In genomic region chr2:72576459-72576858, GRCh38 we compare ENCODE assay signal across 20 cellular contexts.
DNase-seq lines count a peak whose midpoint lies in the region; ATAC-seq and TF ChIP-seq lines count a peak whose summit lies in the region.
"Had no signal": no experiment of that assay in that cellular context is flagged by ENCODE, and none has a peak within 500 bp of the region (broad histone marks: within the 10 kb centered on the region; RNA-seq: fewer than 3 reads in every experiment).

No MANE protein-coding gene starts in this region.

- TF ChIP-seq RAD21 in SK-N-SH (IDR thresholded peaks at IDR 0.05; ENCODE audit: low read length) = no peak

- H3F3A ChIP-seq in SK-N-SH (replicated peaks; ENCODE audit: insufficient read depth) = peaks cover 11% of the 10 kb centered on the region

- H3K9me2 ChIP-seq in SK-N-SH = no peaks in the 10 kb centered on the region

- 96% methylated on average over 2 of the region's 2 CpGs for WGBS in SK-N-SH (ENCODE audit: low lambda C conversion rate)

- DNase-seq in SK-N-SH = no peak
- peak; percentile 19 for DNase-seq in dedifferentiated amniotic fluid mesenchymal stem cell (ENCODE audit: extremely low spot score)
- DNase-seq in osteoblast (ENCODE audit: insufficient read length, low spot score, missing footprints) = no peak
- no peak for DNase-seq in tibial artery
- DNase-seq in NCI-H1694 (lab: John Stamatoyannopoulos, UW) = no peak
- DNase-seq in NCI-H1417 (lab: John Stamatoyannopoulos, UW) = no peak
- DNase-seq: AML-193; Calu3; CD4-positive, CD25-positive, alpha-beta regulatory T cell; GOT3; NCI-H1417 treated with DMSO at 0.1 percent for 48 hours; NCI-H2029 treated with DMSO at 0.1 percent for 48 hours; NCI-H2171 treated with DMSO at 0.1 percent for 48 hours; NCI-H510A; NCI-H774; RPMI8226; SIG-M5 had no signal

- H3K36me3 ChIP-seq in ACC112 (ENCODE audit: insufficient read depth, low read length) = no peaks in the 10 kb centered on the region
- no peaks in the 10 kb centered on the region for H3K36me3 ChIP-seq in SK-N-SH (replicated peaks in 1 of 2; ENCODE audit: control insufficient read depth in 1 of 2, insufficient read depth in 2 of 2, low read length in 1 of 2)
- H3K36me3 ChIP-seq in osteoblast (ENCODE audit: insufficient read depth, low read length) = no peaks in the 10 kb centered on the region
- no peaks in the 10 kb centered on the region for H3K36me3 ChIP-seq in tibial artery

- ATAC-seq in GM21576 (IDR thresholded peaks at IDR 0.05; ENCODE audit: unreplicated experiment) = no peak
- ATAC-seq: K562 had no signal

- H3K79me2 ChIP-seq in ACC112 (ENCODE audit: control insufficient read depth, insufficient read depth, low read length, unreplicated experiment) (no peaks in the 10 kb centered on the region), SK-N-SH (ENCODE audit: insufficient read depth) (no peaks in the 10 kb centered on the region), osteoblast (ENCODE audit: insufficient read depth, low read length) (no peaks in the 10 kb centered on the region)

- H3K4me2 ChIP-seq in SK-N-SH = 0 out of 2 replicates have a peak overlapping the region, but pooled peaks have one; percentile 6
- H3K4me2 ChIP-seq in osteoblast (ENCODE audit: insufficient read depth, low read length) = peak overlapping the region; percentile 6

- H3K9me3 ChIP-seq in SK-N-SH (no peaks in the 10 kb centered on the region), osteoblast (ENCODE audit: low read depth, low read length) (no peaks in the 10 kb centered on the region), tibial artery (no peaks in the 10 kb centered on the region)

- peaks cover 14% of the 10 kb centered on the region for H3K4me1 ChIP-seq in ACC112 (ENCODE audit: control insufficient read depth, insufficient read depth, low read length, unreplicated experiment)
- H3K4me1 ChIP-seq in SK-N-SH (ENCODE audit: control insufficient read depth in 1 of 2, insufficient read depth in 2 of 2, low read depth in 1 of 2, low read length in 1 of 2) = peaks cover 0 to 39% of the 10 kb centered on the region in 2 experiments; a peak in 1 of 4 replicates
- peaks cover 20% of the 10 kb centered on the region for H3K4me1 ChIP-seq in osteoblast (ENCODE audit: insufficient read depth, low read length)
- peaks cover 0 to 13% (median 3%) of the 10 kb centered on the region in 4 donors for H3K4me1 ChIP-seq in tibial artery

- TF ChIP-seq EP300 in SK-N-SH (IDR thresholded peaks at IDR 0.05; ENCODE audit: borderline replicate concordance in 1 of 2, low read depth in 1 of 2, low read length in 1 of 2) = no peak

- CTCF ChIA-PET in SK-N-SH (lab: Yijun Ruan, JAX) = interaction anchor here (0.9 to 5.7 kb wide), 8 partner anchors 12 to 1030 kb away, joined by 3 to 87 read pairs (median 4); no protein-coding TSS in a partner anchor

- H3K9ac ChIP-seq in SK-N-SH = no peak overlapping the region

- POLR2A ChIA-PET in SK-N-SH (lab: Yijun Ruan, JAX) = no interaction called here

- H3K27ac ChIP-seq in ACC112 (ENCODE audit: low read depth, low read length) (peak overlapping the region; percentile 74), SK-N-SH (ENCODE audit: low read depth in 2 of 2, low read length in 1 of 2) (peak overlapping the region; percentile 34 to 54; a peak in 3 of 4 replicates), osteoblast (ENCODE audit: low read depth, low read length) (peak overlapping the region; percentile 76), tibial artery (no peak overlapping the region)

- intact Hi-C loops in tibial artery (cut with DNase I; ENCODE audit: low total_unique reads) = no loop called here

- H2AFZ ChIP-seq in ACC112 (ENCODE audit: low read length, unreplicated experiment) (no peak overlapping the region), SK-N-SH (ENCODE audit: low read depth) (no peak overlapping the region; the same call in 1 of the 2 replicates), osteoblast (ENCODE audit: low read length) (no peak overlapping the region)

- H3K27me3 ChIP-seq in ACC112 (ENCODE audit: insufficient read depth, low read length) (no peaks in the 10 kb centered on the region), SK-N-SH (ENCODE audit: insufficient read depth) (no peaks in the 10 kb centered on the region), osteoblast (ENCODE audit: insufficient read depth, low read length) (no peaks in the 10 kb centered on the region), tibial artery (no peaks in the 10 kb centered on the region)

- H4K20me1 ChIP-seq in SK-N-SH (ENCODE audit: insufficient read depth) (no peaks in the 10 kb centered on the region), osteoblast (ENCODE audit: insufficient read depth, low read length) (no peaks in the 10 kb centered on the region)

- TF ChIP-seq CTCF in SK-N-SH (IDR thresholded peaks at IDR 0.05) = no peak
- no peak for TF ChIP-seq CTCF in osteoblast (IDR thresholded peaks at IDR 0.05; ENCODE audit: extremely low read depth, low read depth, low read length)
- no peak for TF ChIP-seq CTCF in tibial artery (IDR thresholded peaks at IDR 0.05)

- H3K4me3 ChIP-seq in ACC112 (ENCODE audit: low read depth, low read length) = 0 out of 2 replicates have a peak overlapping the region, but pooled peaks have one; percentile 33
- no peak overlapping the region for H3K4me3 ChIP-seq in SK-N-SH (ENCODE audit: low read depth in 2 of 2, low read length in 1 of 2)
- peak overlapping the region; percentile 6 for H3K4me3 ChIP-seq in osteoblast (ENCODE audit: insufficient read depth, low read length)
- no peak overlapping the region for H3K4me3 ChIP-seq in tibial artery
- H3K4me3 ChIP-seq: K562 had no signal

TF ChIP-seq in SK-N-SH, 30 proteins besides CTCF, POLR2A, EP300 and RAD21:
- TF ChIP-seq MXI1 (IDR thresholded peaks at IDR 0.05; ENCODE audit: low read depth, low read length) (no peak), JUND (IDR thresholded peaks at IDR 0.05) (no peak), EZH2phosphoT487 (IDR thresholded peaks at IDR 0.05; ENCODE audit: borderline replicate concordance, low read depth) (no peak)

Comparison
In these comparisons a context has a peak if more than half of its experiments do, and no peak if none do; other contexts are left out.
1. H3K27ac ChIP-seq: peak in ACC112 (single experiment), SK-N-SH (2 of 2) and osteoblast (single experiment); none in tibial artery (0 of 2).
2. H3K4me3 ChIP-seq: peak in ACC112 (single experiment) and osteoblast (single experiment); none in SK-N-SH (0 of 2) and tibial artery (0 of 2).